24 cellular contexts compared by ENCODE assay signal in the genomic region with DNA sequence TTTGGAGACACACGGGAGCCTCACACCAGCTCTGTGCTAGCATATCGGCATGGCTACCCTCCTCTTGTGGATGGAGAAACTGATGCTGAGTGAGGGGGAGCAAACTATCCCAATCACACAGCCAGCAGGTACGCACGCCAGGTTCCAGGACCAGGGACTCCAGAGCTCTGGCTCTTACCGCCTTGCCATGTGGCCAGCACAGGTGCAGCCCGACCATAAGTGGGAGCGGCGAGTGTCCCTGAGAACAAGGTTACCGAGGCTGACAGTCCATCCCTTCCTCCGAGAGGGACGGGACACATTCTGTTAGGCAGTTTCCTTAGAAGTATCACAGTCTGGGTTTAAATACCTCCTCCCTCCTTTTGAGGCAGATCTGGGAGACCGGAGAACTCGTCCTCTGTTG.
"Had no signal": no experiment of that assay in that cellular context is flagged by ENCODE, and none has a peak within 500 bp of the region (broad histone marks: within the 10 kb centered on the region; RNA-seq: fewer than 3 reads in every experiment).

No MANE protein-coding gene starts in this region.

- H3K4me3 ChIP-seq: cardiac muscle cell, left lung, smooth muscle cell, testis had no signal

- H3K36me3 ChIP-seq: cardiac muscle cell, left lung had no signal

- H3K36me3 Mint-ChIP-seq: immature natural killer cell, T-cell, type B pancreatic cell had no signal

- DNase-seq: activated CD4-positive, alpha-beta T cell treated with anti-CD3 and anti-CD28 coated beads for 36 hours; activated CD4-positive, alpha-beta T cell treated with anti-CD3 and anti-CD28 coated beads, Interleukin-2, amount 50 U/mL, for 4 hours; activated gamma-delta T cell; activated naive CD4-positive, alpha-beta T cell treated with anti-CD3 and anti-CD28 coated beads, Interleukin-2, amount 50 U/mL, for 16 hours; activated naive CD8-positive, alpha-beta T cell treated with anti-CD3 and anti-CD28 coated beads, Interleukin-2, amount 50 U/mL, for 24 hours; activated T-cell treated with anti-CD3 and anti-CD28 coated beads, Interleukin-2, amount 50 U/mL, for 72 hours; dermis blood vessel endothelial cell; effector CD8-positive, alpha-beta T cell; foreskin melanocyte; immature natural killer cell; kidney glomerular epithelial cell; left lung; nucleus accumbens; SK-N-SH; stimulated activated CD4-positive, alpha-beta T cell treated with anti-CD3 and anti-CD28 coated beads, Interleukin-15, amount 100 ng/mL, for 24 hours; stimulated activated naive CD4-positive, alpha-beta T cell; T-cell; testis had no signal

- H3K4me1 Mint-ChIP-seq: activated CD4-positive, alpha-beta T cell treated with anti-CD3 and anti-CD28 coated beads for 36 hours; immature natural killer cell; nephron had no signal

- H3K27ac Mint-ChIP-seq: activated CD4-positive, alpha-beta T cell treated with anti-CD3 and anti-CD28 coated beads for 36 hours; activated naive CD8-positive, alpha-beta T cell treated with anti-CD3 and anti-CD28 coated beads, Interleukin-2, amount 50 U/mL, for 24 hours; activated T-cell treated with anti-CD3 and anti-CD28 coated beads, Interleukin-2, amount 50 U/mL, for 72 hours; immature natural killer cell; nephron; T-cell; type B pancreatic cell had no signal

- H3K27me3 ChIP-seq: testis had no signal

- ATAC-seq: activated CD4-positive, alpha-beta T cell treated with anti-CD3 and anti-CD28 coated beads for 36 hours; activated naive CD8-positive, alpha-beta T cell treated with anti-CD3 and anti-CD28 coated beads, Interleukin-2, amount 50 U/mL, for 24 hours; activated T-cell treated with anti-CD3 and anti-CD28 coated beads, Interleukin-2, amount 50 U/mL, for 72 hours; left lung; sciatic nerve; T-cell had no signal

- H3K9me3 Mint-ChIP-seq: activated naive CD8-positive, alpha-beta T cell treated with anti-CD3 and anti-CD28 coated beads, Interleukin-2, amount 50 U/mL, for 24 hours; activated T-cell treated with anti-CD3 and anti-CD28 coated beads, Interleukin-2, amount 50 U/mL, for 72 hours; nephron; T-cell; type B pancreatic cell had no signal

- H3K4me3 Mint-ChIP-seq: activated CD4-positive, alpha-beta T cell treated with anti-CD3 and anti-CD28 coated beads for 36 hours; activated naive CD8-positive, alpha-beta T cell treated with anti-CD3 and anti-CD28 coated beads, Interleukin-2, amount 50 U/mL, for 24 hours; activated T-cell treated with anti-CD3 and anti-CD28 coated beads, Interleukin-2, amount 50 U/mL, for 72 hours; immature natural killer cell; nephron; T-cell; type B pancreatic cell had no signal

- FAIRE-seq: TTC549 had no signal
